ENCODE assay signal across 8 cellular contexts in the genomic region with DNA sequence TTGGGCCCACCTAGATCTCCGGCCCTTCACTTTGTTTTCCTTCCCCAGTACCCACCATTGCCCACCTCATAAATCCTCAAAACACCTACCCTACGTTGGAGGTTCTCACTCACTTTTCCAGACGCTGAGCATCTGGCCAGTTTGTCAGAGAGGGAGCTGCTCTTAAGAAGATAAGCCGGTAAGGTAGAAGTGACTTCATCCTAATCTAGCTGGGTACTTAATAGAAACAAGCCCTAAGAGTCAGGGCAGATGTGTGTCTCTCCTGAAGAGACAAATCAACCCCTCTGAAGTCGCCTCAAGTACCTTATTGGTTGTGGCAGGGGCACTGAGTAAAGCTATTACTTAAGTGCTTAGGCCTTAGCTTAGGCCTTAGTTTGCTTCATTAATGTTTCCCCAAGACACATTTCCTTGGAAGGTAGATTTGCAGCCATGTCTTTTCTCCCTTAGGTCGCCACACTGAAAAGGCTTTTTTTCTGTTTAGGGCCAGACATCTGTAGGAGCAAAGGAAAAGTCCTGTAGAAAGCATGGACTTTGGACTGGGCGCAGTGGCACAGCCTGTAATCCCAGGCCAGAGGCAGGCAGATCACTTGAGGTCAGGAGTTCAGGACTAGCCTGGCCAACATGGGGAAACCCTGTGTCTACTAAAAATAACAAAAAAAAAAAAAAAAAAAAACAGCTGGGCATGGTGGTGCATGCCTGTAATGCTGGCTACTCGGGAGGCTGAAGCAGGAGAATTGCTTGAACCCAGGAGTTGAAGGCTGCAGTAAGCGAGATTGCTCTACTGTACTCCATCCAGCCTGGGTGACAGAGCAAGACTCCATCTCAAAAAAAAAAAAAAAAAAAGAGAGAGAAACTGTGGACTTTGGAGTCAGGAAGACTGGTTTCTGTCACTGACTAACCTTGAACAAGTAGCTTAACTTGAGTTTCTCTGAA. TPM values are rescaled to one million over a fixed set of nuclear protein-coding genes. Genes with fewer than 3 reads are reported as not detected.
DNase-seq lines count a peak whose midpoint lies in the region; ATAC-seq, FAIRE-seq and TF ChIP-seq lines count a peak whose summit lies in the region.

No MANE protein-coding gene starts in this region.

- DNase-seq in AG04449 (ENCODE audit: low read depth, low spot score) (no peak), K562 (ENCODE audit: extremely low read depth in 1 of 4, low spot score in 3 of 4) (peak; percentile 23 to 52 (median 26)), upper lobe of right lung (no peak)
- DNase-seq in activated CD8-positive, alpha-beta memory T cell treated with anti-CD3 and anti-CD28 coated beads, Interleukin-2, amount 50 U/mL, for 4 hours, result no peak

- no peaks in the 10 kb centered on the region for H3K9me1 ChIP-seq in K562 (ENCODE audit: control insufficient read depth, insufficient read depth, low read length)

- TF ChIP-seq RAD21 in K562 (CRISPR knock-in tag; conservative IDR thresholded peaks at IDR 0.05 in 1 of 2, IDR thresholded peaks at IDR 0.05 in 1 of 2) (no peak), liver (IDR thresholded peaks at IDR 0.05) (peak; percentile 15 to 22)

- WGBS in K562 (ENCODE audit: insufficient coverage, low coverage, missing lambda C conversion rate), result 22% methylated on average over 8 of the region's 9 CpGs
- 24% methylated on average over 9 of the region's 9 CpGs for WGBS in liver

- peak overlapping the region; percentile 98 for H2AFZ ChIP-seq in K562 (ENCODE audit: low read depth, low read length)

- peak overlapping the region; percentile 99 for H3K4me2 ChIP-seq in K562 (ENCODE audit: insufficient read depth, low read length)

- TSS peak; percentile 67 for BruUV-seq in K562 (replicated peaks; lab: Mats Ljungman, UMichigan)

- CTCF ChIA-PET in AG04449 (lab: Yijun Ruan, JAX) (interaction anchor here (1.1 to 4.7 kb wide), 7 partner anchors 10 to 195 kb away, joined by 3 to 74 read pairs (median 4); no protein-coding TSS in a partner anchor), K562 (lab: Yijun Ruan, JAX; ENCODE audit: low intra/inter-chr PET ratio) (no interaction called here)

- POLR2A ChIA-PET in AG04449 (lab: Yijun Ruan, JAX) (interaction anchor here (0.7 to 1.7 kb wide), 4 partner anchors 30 to 176 kb away, joined by 3 to 4 read pairs (median 3); no protein-coding TSS in a partner anchor), K562 (lab: Yijun Ruan, JAX) (interaction anchor here (0.6 to 2.8 kb wide), 9 partner anchors 10 to 141 kb away, joined by 3 to 13 read pairs (median 3); a partner anchor contains a TSS)

- ATAC-seq in HG03039 (IDR thresholded peaks at IDR 0.05; ENCODE audit: unreplicated experiment), result peak; percentile 20
- ATAC-seq in K562, result peak; percentile 31
- ATAC-seq in upper lobe of right lung, result no peak
- ATAC-seq in GM21526 (IDR thresholded peaks at IDR 0.05; ENCODE audit: low FRiP score, unreplicated experiment), result no peak
- ATAC-seq in HG02884 (IDR thresholded peaks at IDR 0.05; ENCODE audit: unreplicated experiment), result no peak

- peak overlapping the region; percentile 89 for H3K4me3 ChIP-seq in AG04449 (ENCODE audit: low read depth, low read length)
- H3K4me3 ChIP-seq in K562, result peak overlapping the region; percentile 76
- peak overlapping the region; percentile 85 to 98 (median 95) for H3K4me3 ChIP-seq in liver (ENCODE audit: low read depth in 1 of 3, low read length in 3 of 3)
- H3K4me3 ChIP-seq in upper lobe of right lung, result peak overlapping the region; percentile 97

- peaks cover 33% of the 10 kb centered on the region; the same call in 2 of the 3 replicates for H3K36me3 ChIP-seq in K562 (ENCODE audit: control insufficient read depth, insufficient read depth, low read length)
- peaks cover 4 to 26% (median 18%) of the 10 kb centered on the region in 4 donors for H3K36me3 ChIP-seq in liver (ENCODE audit: control insufficient read depth in 4 of 4, insufficient read depth in 3 of 4, low read depth in 1 of 4, low read length in 3 of 4)
- peaks cover 28% of the 10 kb centered on the region for H3K36me3 ChIP-seq in upper lobe of right lung

- no peak for FAIRE-seq in K562 (lab: Jason Lieb, UNC)

- in situ Hi-C loops in K562 (cut with MboI), result loop anchor here (5.0 kb wide), 1 partner anchor 179 kb away; no protein-coding TSS in a partner anchor

- H3K4me1 ChIP-seq in K562 (replicated peaks in 1 of 2; ENCODE audit: control insufficient read depth in 2 of 2, insufficient read depth in 2 of 2, low read length in 2 of 2) (peaks cover 13 to 18% of the 10 kb centered on the region in 2 experiments; a peak in 3 of 5 replicates), liver (ENCODE audit: control insufficient read depth in 4 of 4, insufficient read depth in 4 of 4, low read length in 3 of 4) (peaks cover 0 to 18% (median 14%) of the 10 kb centered on the region in 4 donors), upper lobe of right lung (peaks cover 17% of the 10 kb centered on the region)

- no peaks in the 10 kb centered on the region for H3K27me3 ChIP-seq in K562 (ENCODE audit: control insufficient read depth in 2 of 2, insufficient read depth in 2 of 2, low read length in 2 of 2)
- H3K27me3 ChIP-seq in liver (ENCODE audit: control insufficient read depth in 4 of 4, insufficient read depth in 4 of 4, low read length in 3 of 4), result no peaks in the 10 kb centered on the region
- no peaks in the 10 kb centered on the region for H3K27me3 ChIP-seq in upper lobe of right lung

- H3K9me3 ChIP-seq in K562 (replicated peaks; ENCODE audit: control insufficient read depth, insufficient read depth, low read depth, low read length) (no peaks in the 10 kb centered on the region), liver (ENCODE audit: control insufficient read depth in 4 of 4, low read length in 3 of 4) (no peaks in the 10 kb centered on the region), upper lobe of right lung (no peaks in the 10 kb centered on the region)

- peaks cover 22% of the 10 kb centered on the region for H3K79me2 ChIP-seq in K562 (ENCODE audit: control insufficient read depth, insufficient read depth, low read length)

- H3K27ac ChIP-seq in K562 (ENCODE audit: extremely low read depth, low read depth, low read length), result peak overlapping the region; percentile 78
- peak overlapping the region; percentile 85 to 87 for H3K27ac ChIP-seq in liver (ENCODE audit: low read depth in 1 of 2, low read length in 2 of 2)
- peak overlapping the region; percentile 85 for H3K27ac ChIP-seq in upper lobe of right lung

- peak overlapping the region; percentile 87 to 100 for H3K9ac ChIP-seq in K562 (ENCODE audit: insufficient read depth in 1 of 2, low read depth in 2 of 2, low read length in 2 of 2)
- H3K9ac ChIP-seq in liver (ENCODE audit: low read depth in 1 of 2, low read length in 2 of 2), result peak overlapping the region; percentile 91 to 97

- no peak for TF ChIP-seq EP300 in K562 (IDR thresholded peaks at IDR 0.05; ENCODE audit: low read length)

- no peaks in the 10 kb centered on the region for H4K20me1 ChIP-seq in K562 (replicated peaks; ENCODE audit: control insufficient read depth, insufficient read depth, low read length)

- TF ChIP-seq CTCF in AG04449 (IDR thresholded peaks at IDR 0.05; ENCODE audit: insufficient read depth, low read length, missing control alignments) (no peak), K562 (IDR thresholded peaks at IDR 0.05 in 2 of 3, conservative IDR thresholded peaks at IDR 0.05 in 1 of 3; ENCODE audit: insufficient read depth in 2 of 3, low read depth in 1 of 3, low read length in 3 of 3) (no peak), liver (IDR thresholded peaks at IDR 0.05; ENCODE audit: low read depth, low read length, missing input control) (no peak), upper lobe of right lung (IDR thresholded peaks at IDR 0.05) (no peak)

- TF ChIP-seq POLR2A in K562 (conservative IDR thresholded peaks at IDR 0.05), result no peak

- intact Hi-C loops in K562 (cut with micrococcal nuclease), result loop anchor here (5.0 kb wide), 1 partner anchor 49 kb away; a partner anchor contains a TSS
- intact Hi-C loops in upper lobe of right lung (cut with DNase I), result no loop called here

RNA-seq across cellular contexts. Expression of a gene that starts 1.0 kb away (rescaled TPM):
- 12.0 and 16.8 TPM in 2 replicates for total RNA-seq in K562 (2011; cell fraction: chromatin; rRNA removed; ENCODE audit: low replicate concordance)
- total RNA-seq in K562 (2011; cell fraction: nucleolus; rRNA removed), result 12.2 TPM in 2 replicates
- 11.5 and 13.8 TPM in 2 replicates for total RNA-seq in K562 (2011; cell fraction: nucleoplasm; rRNA removed)
- total RNA-seq in K562 (2014; rRNA removed) (18.7 and 23.9 TPM in 2 replicates), K562 (2014; rRNA removed; fragmentation: Illumina TruSeq; extraction: Trizol) (24.7 and 25.2 TPM in 2 replicates), K562 (2015; rRNA removed; fragmentation: Illumina TruSeq; extraction: Trizol) (29.6 and 30.9 TPM in 2 replicates), K562 (2021) (40.8 and 42.1 TPM in 2 replicates), liver (10 to 100 TPM; 14.3 to 33.2 TPM), upper lobe of right lung (16.1 TPM)
- polyA plus RNA-seq in K562 (2011; rRNA removed) (26.9 and 33.2 TPM in 2 replicates), K562 (2014; fragmentation: Illumina TruSeq; extraction: Trizol) (31.9 and 40.3 TPM in 2 replicates), K562 (2014; fragmentation: Nextera tagmentation; extraction: Ambion mirVana) (10 to 100 TPM; 10.3 to 10.4 TPM), K562 (2014; rRNA removed) (41.6 and 42.3 TPM in 2 replicates), liver (10 to 100 TPM; 50.1 to 55.8 TPM)
- polyA plus RNA-seq in K562 (2011; cell fraction: cytosol; rRNA removed), result 24.0 and 38.5 TPM in 2 replicates
- 15.0 and 17.0 TPM in 2 replicates for polyA plus RNA-seq in K562 (2011; cell fraction: nucleus; rRNA removed)
- 25.8 and 34.2 TPM in 2 replicates for polyA plus RNA-seq in K562 (2012)
- 22.3 and 29.2 TPM in 2 replicates for polyA minus RNA-seq in K562 (2011; rRNA and poly(A)+ RNA removed)
- polyA minus RNA-seq in K562 (2011; cell fraction: cytosol; rRNA and poly(A)+ RNA removed), result 9.6 and 15.9 TPM in 2 replicates
- polyA minus RNA-seq in K562 (2011; cell fraction: nucleus; rRNA and poly(A)+ RNA removed), result 5.1 and 5.7 TPM in 2 replicates

RNA-seq across cellular contexts. Expression of a gene that starts 20.5 kb away (rescaled TPM):
- total RNA-seq in K562 (2011; cell fraction: chromatin; rRNA removed; ENCODE audit: low replicate concordance), result 42.0 and 66.8 TPM in 2 replicates
- 33.2 and 37.2 TPM in 2 replicates for total RNA-seq in K562 (2011; cell fraction: nucleolus; rRNA removed)
- total RNA-seq in K562 (2011; cell fraction: nucleoplasm; rRNA removed), result 33.3 and 38.9 TPM in 2 replicates
- total RNA-seq in K562 (2014; rRNA removed), result 11.7 and 14.6 TPM in 2 replicates
- 9.0 and 9.4 TPM in 2 replicates for total RNA-seq in K562 (2014; rRNA removed; fragmentation: Illumina TruSeq; extraction: Trizol)
- 12.7 and 12.8 TPM in 2 replicates for total RNA-seq in K562 (2015; rRNA removed; fragmentation: Illumina TruSeq; extraction: Trizol)
- total RNA-seq in K562 (2021), result 15.0 and 16.5 TPM in 2 replicates
- polyA plus RNA-seq in K562 (2011; rRNA removed), result 13.4 and 14.4 TPM in 2 replicates
- polyA plus RNA-seq in K562 (2011; cell fraction: cytosol; rRNA removed), result 10.7 and 12.3 TPM in 2 replicates
- 35.2 and 39.7 TPM in 2 replicates for polyA plus RNA-seq in K562 (2011; cell fraction: nucleus; rRNA removed)
- 11.4 and 12.2 TPM in 2 replicates for polyA plus RNA-seq in K562 (2012)
- polyA plus RNA-seq in K562 (2014; fragmentation: Illumina TruSeq; extraction: Trizol), result 12.1 and 12.9 TPM in 2 replicates
- polyA plus RNA-seq in K562 (2014; fragmentation: Nextera tagmentation; extraction: Ambion mirVana), result 1 to 10 TPM in 1 of 2 experiments, under 1 TPM in 1; 0.69 to 1.7 TPM
- polyA plus RNA-seq in K562 (2014; rRNA removed), result 11.1 and 12.3 TPM in 2 replicates
- 14.7 and 15.8 TPM in 2 replicates for polyA minus RNA-seq in K562 (2011; rRNA and poly(A)+ RNA removed)
- 11.4 and 12.7 TPM in 2 replicates for polyA minus RNA-seq in K562 (2011; cell fraction: cytosol; rRNA and poly(A)+ RNA removed)
- polyA minus RNA-seq in K562 (2011; cell fraction: nucleus; rRNA and poly(A)+ RNA removed), result 19.0 and 22.8 TPM in 2 replicates
- 10 to 100 TPM; 12.8 to 28.7 TPM for total RNA-seq in liver
- 1 to 10 TPM; 3.9 to 9.1 TPM for polyA plus RNA-seq in liver
- total RNA-seq in upper lobe of right lung, result 57.5 TPM

RNA-seq across cellular contexts. Expression of a gene that starts 51.4 kb away (rescaled TPM):
- total RNA-seq in K562 (2011; cell fraction: chromatin; rRNA removed; ENCODE audit: low replicate concordance), result 38.0 and 39.5 TPM in 2 replicates
- total RNA-seq in K562 (2011; cell fraction: nucleolus; rRNA removed), result 28.7 and 30.0 TPM in 2 replicates
- total RNA-seq in K562 (2011; cell fraction: nucleoplasm; rRNA removed), result 37.9 and 48.6 TPM in 2 replicates
- 30.8 and 40.8 TPM in 2 replicates for total RNA-seq in K562 (2014; rRNA removed)
- 40.8 and 41.8 TPM in 2 replicates for total RNA-seq in K562 (2014; rRNA removed; fragmentation: Illumina TruSeq; extraction: Trizol)
- total RNA-seq in K562 (2015; rRNA removed; fragmentation: Illumina TruSeq; extraction: Trizol), result 40.2 and 41.8 TPM in 2 replicates
- 117 and 123 TPM in 2 replicates for total RNA-seq in K562 (2021)
- polyA plus RNA-seq in K562 (2011; rRNA removed), result 55.5 and 99.8 TPM in 2 replicates
- 70.8 and 74.0 TPM in 2 replicates for polyA plus RNA-seq in K562 (2011; cell fraction: cytosol; rRNA removed)
- 36.3 and 49.3 TPM in 2 replicates for polyA plus RNA-seq in K562 (2011; cell fraction: nucleus; rRNA removed)
- 80.2 and 92.9 TPM in 2 replicates for polyA plus RNA-seq in K562 (2012)
- 76.8 and 82.1 TPM in 2 replicates for polyA plus RNA-seq in K562 (2014; fragmentation: Illumina TruSeq; extraction: Trizol)
- 10 to 100 TPM; 35.9 to 38.0 TPM for polyA plus RNA-seq in K562 (2014; fragmentation: Nextera tagmentation; extraction: Ambion mirVana)
- 39.1 and 47.7 TPM in 2 replicates for polyA plus RNA-seq in K562 (2014; rRNA removed)
- polyA minus RNA-seq in K562 (2011; rRNA and poly(A)+ RNA removed), result 86.0 and 117 TPM in 2 replicates
- polyA minus RNA-seq in K562 (2011; cell fraction: cytosol; rRNA and poly(A)+ RNA removed), result 67.3 and 99.9 TPM in 2 replicates
- 11.7 and 18.8 TPM in 2 replicates for polyA minus RNA-seq in K562 (2011; cell fraction: nucleus; rRNA and poly(A)+ RNA removed)
- 10 to 100 TPM; 14.4 to 24.0 TPM for total RNA-seq in liver
- polyA plus RNA-seq in liver, result 10 to 100 TPM; 13.2 to 15.6 TPM
- total RNA-seq in upper lobe of right lung, result 79.9 TPM

Comparison
In these comparisons a context has a peak if more than half of its experiments do, and no peak if none do; other contexts are left out.
1. DNase-seq: peak in K562 (4 of 4); none in AG04449 (single experiment), upper lobe of right lung (single experiment) and activated CD8-positive, alpha-beta memory T cell treated with anti-CD3 and anti-CD28 coated beads, Interleukin-2, amount 50 U/mL, for 4 hours (single experiment).
2. ATAC-seq: peak in HG03039 (single experiment) and K562 (single experiment); none in upper lobe of right lung (single experiment), GM21526 (single experiment) and HG02884 (single experiment).
3. Peak in every context shown above with its lines, with median percentiles within 50 percentile points of each other: H3K4me3 ChIP-seq and H3K27ac ChIP-seq.